Comparison of ENCODE assay signal across 10 cellular contexts in genomic region chr9:81787747-81788632, GRCh38.
DNase-seq lines count a peak whose midpoint lies in the region; ATAC-seq and TF ChIP-seq lines count a peak whose summit lies in the region.
"Had no signal": no experiment of that assay in that cellular context is flagged by ENCODE, and none has a peak within 500 bp of the region (broad histone marks: within the 10 kb centered on the region; RNA-seq: fewer than 3 reads in every experiment).

No MANE protein-coding gene starts in this region.

- no peak overlapping the region for H3K4me3 ChIP-seq in gastroesophageal sphincter
- no peak overlapping the region for H3K4me3 ChIP-seq in suprapubic skin

- intact Hi-C loops in sciatic nerve (cut with DNase I), result no loop called here

- H3K4me1 ChIP-seq in gastroesophageal sphincter, result no peaks in the 10 kb centered on the region
- H3K4me1 ChIP-seq in suprapubic skin, result no peaks in the 10 kb centered on the region

- no peak for TF ChIP-seq POLR2A in gastroesophageal sphincter (IDR thresholded peaks at IDR 0.05)
- no peak for TF ChIP-seq POLR2A in suprapubic skin (IDR thresholded peaks at IDR 0.05)

- H3K9me3 ChIP-seq in gastroesophageal sphincter (no peaks in the 10 kb centered on the region), suprapubic skin (no peaks in the 10 kb centered on the region)

- H3K27me3 ChIP-seq in gastroesophageal sphincter, result no peaks in the 10 kb centered on the region
- no peaks in the 10 kb centered on the region for H3K27me3 ChIP-seq in suprapubic skin

- TF ChIP-seq EP300 in gastroesophageal sphincter (IDR thresholded peaks at IDR 0.05), result no peak
- TF ChIP-seq EP300 in suprapubic skin (IDR thresholded peaks at IDR 0.05), result no peak

- ATAC-seq in gastroesophageal sphincter, result peak; percentile 78
- ATAC-seq in sciatic nerve, result peak; percentile 85
- no peak for ATAC-seq in HG03196 (IDR thresholded peaks at IDR 0.05; ENCODE audit: unreplicated experiment)
- ATAC-seq in activated CD4-positive, CD25-positive, alpha-beta regulatory T cell treated with anti-CD3 and anti-CD28 coated beads, Interleukin-2, amount 50 U/mL, for 24 hours, result no peak

- DNase-seq in HCEC 1CT (peak; percentile 77), T1000 (lab: John Stamatoyannopoulos, UW) (peak; percentile 84), sciatic nerve (ENCODE audit: low spot score) (no peak), suprapubic skin (ENCODE audit: low spot score in 2 of 2) (no peak)
- no peak for DNase-seq in activated naive CD4-positive, alpha-beta T cell treated with anti-CD3 and anti-CD28 coated beads, Interleukin-2, amount 50 U/mL, for 16 hours
- DNase-seq: activated CD4-positive, alpha-beta T cell treated with anti-CD3 and anti-CD28 coated beads for 4 hours; caudate nucleus had no signal

- WGBS in gastroesophageal sphincter (ENCODE audit: low coverage in 1 of 2), 2 donors, result 79 to 83% methylated on average over 3 to 4 of the region's 4 CpGs
- WGBS in suprapubic skin, result 74% methylated on average over 4 of the region's 4 CpGs

- H3K27ac ChIP-seq in gastroesophageal sphincter (no peak overlapping the region), suprapubic skin (no peak overlapping the region)

- no peak for TF ChIP-seq CTCF in gastroesophageal sphincter (IDR thresholded peaks at IDR 0.05)
- no peak for TF ChIP-seq CTCF in suprapubic skin (IDR thresholded peaks at IDR 0.05)

- H3K36me3 ChIP-seq in gastroesophageal sphincter, result no peaks in the 10 kb centered on the region
- H3K36me3 ChIP-seq in suprapubic skin, result no peaks in the 10 kb centered on the region

Comparison
In these comparisons a context has a peak if more than half of its experiments do, and no peak if none do; other contexts are left out.
1. DNase-seq: peak in HCEC 1CT (single experiment) and T1000 (single experiment); none in sciatic nerve (single experiment), suprapubic skin (0 of 2) and activated naive CD4-positive, alpha-beta T cell treated with anti-CD3 and anti-CD28 coated beads, Interleukin-2, amount 50 U/mL, for 16 hours (single experiment).
2. ATAC-seq: peak in gastroesophageal sphincter (single experiment) and sciatic nerve (single experiment); none in HG03196 (single experiment) and activated CD4-positive, CD25-positive, alpha-beta regulatory T cell treated with anti-CD3 and anti-CD28 coated beads, Interleukin-2, amount 50 U/mL, for 24 hours (0 of 2).